In genomic region chr16:88549671-88550643, GRCh38 we compare ENCODE assay signal across 1 cellular context.
TF ChIP-seq lines count a peak whose summit lies in the region.

No MANE protein-coding gene starts in this region.

TF ChIP-seq in HepG2, 621 proteins besides CTCF, POLR2A, EP300 and RAD21 (continues in another document):
- TF ChIP-seq GATAD2A (CRISPR knock-in tag; IDR thresholded peaks at IDR 0.05) (peak; percentile 40; the same call in 1 of the 2 replicates), ZNF891 (CRISPR knock-in tag; IDR thresholded peaks at IDR 0.05) (no peak), ZNF543 (CRISPR knock-in tag; IDR thresholded peaks at IDR 0.05) (peak; percentile 99), RARA (CRISPR knock-in tag; IDR thresholded peaks at IDR 0.05) (peak; percentile 47; the same call in 1 of the 2 replicates), ZBTB1 (CRISPR knock-in tag; IDR thresholded peaks at IDR 0.05; ENCODE audit: borderline replicate concordance) (no peak), ZNF703 (CRISPR knock-in tag; IDR thresholded peaks at IDR 0.05; ENCODE audit: borderline replicate concordance) (no peak), MED1 (CRISPR knock-in tag; IDR thresholded peaks at IDR 0.05) (peak; percentile 37), ELF3 (CRISPR knock-in tag; IDR thresholded peaks at IDR 0.05) (peak; percentile 65; the same call in 1 of the 2 replicates), PRDM15 (CRISPR knock-in tag; IDR thresholded peaks at IDR 0.05) (peak; percentile 68; the same call in 1 of the 2 replicates), ZNF687 (CRISPR knock-in tag; IDR thresholded peaks at IDR 0.05) (peak; percentile 86), HMG20A (CRISPR knock-in tag; IDR thresholded peaks at IDR 0.05; ENCODE audit: borderline replicate concordance) (no peak), PATZ1 (CRISPR knock-in tag; IDR thresholded peaks at IDR 0.05) (peak; percentile 52), TEAD2 (CRISPR knock-in tag; IDR thresholded peaks at IDR 0.05) (no peak), ZMYM3 (CRISPR knock-in tag; IDR thresholded peaks at IDR 0.05) (peak; percentile 39; the same call in 1 of the 2 replicates), ZNF501 (CRISPR knock-in tag; IDR thresholded peaks at IDR 0.05) (peak; percentile 57; the same call in 1 of the 2 replicates), LCORL (IDR thresholded peaks at IDR 0.05) (no peak), LCORL (CRISPR knock-in tag; IDR thresholded peaks at IDR 0.05) (0 out of 2 replicates have a peak, but pooled peaks have one; percentile 41), ZNF747 (CRISPR knock-in tag; IDR thresholded peaks at IDR 0.05; ENCODE audit: borderline replicate concordance) (0 out of 2 replicates have a peak, but pooled peaks have one; percentile 34), ZBTB38 (CRISPR knock-in tag; IDR thresholded peaks at IDR 0.05) (peak; percentile 50; the same call in 1 of the 2 replicates), ZSCAN9 (CRISPR knock-in tag; IDR thresholded peaks at IDR 0.05; ENCODE audit: borderline replicate concordance) (no peak), SSRP1 (CRISPR knock-in tag; IDR thresholded peaks at IDR 0.05) (no peak), HIC2 (CRISPR knock-in tag; IDR thresholded peaks at IDR 0.05; ENCODE audit: low read depth) (peak; percentile 52; the same call in 1 of the 2 replicates), HIVEP1 (CRISPR knock-in tag; IDR thresholded peaks at IDR 0.05) (no peak), ZNF772 (CRISPR knock-in tag; IDR thresholded peaks at IDR 0.05) (no peak), ZNF790 (CRISPR knock-in tag; IDR thresholded peaks at IDR 0.05; ENCODE audit: borderline replicate concordance) (0 out of 2 replicates have a peak, but pooled peaks have one; percentile 7), RFXANK (CRISPR knock-in tag; IDR thresholded peaks at IDR 0.05) (no peak), KDM5A (IDR thresholded peaks at IDR 0.05; ENCODE audit: borderline replicate concordance, low read length) (no peak), IRF2 (CRISPR knock-in tag; IDR thresholded peaks at IDR 0.05) (peak; percentile 58; the same call in 1 of the 2 replicates), PCBP2 (optimal IDR thresholded peaks at IDR 0.05; ENCODE audit: low read depth, low read length, poor library complexity, severe bottlenecking) (no peak), ZNF563 (CRISPR knock-in tag; IDR thresholded peaks at IDR 0.05) (peak; percentile 33; the same call in 1 of the 2 replicates), AHDC1 (CRISPR knock-in tag; IDR thresholded peaks at IDR 0.05; ENCODE audit: borderline replicate concordance) (no peak)
- TF ChIP-seq, protein P1, sequence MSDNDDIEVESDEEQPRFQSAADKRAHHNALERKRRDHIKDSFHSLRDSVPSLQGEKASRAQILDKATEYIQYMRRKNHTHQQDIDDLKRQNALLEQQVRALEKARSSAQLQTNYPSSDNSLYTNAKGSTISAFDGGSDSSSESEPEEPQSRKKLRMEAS (IDR thresholded peaks at IDR 0.05) = peak; percentile 32; the same call in 1 of the 2 replicates
- TF ChIP-seq, protein P2, sequence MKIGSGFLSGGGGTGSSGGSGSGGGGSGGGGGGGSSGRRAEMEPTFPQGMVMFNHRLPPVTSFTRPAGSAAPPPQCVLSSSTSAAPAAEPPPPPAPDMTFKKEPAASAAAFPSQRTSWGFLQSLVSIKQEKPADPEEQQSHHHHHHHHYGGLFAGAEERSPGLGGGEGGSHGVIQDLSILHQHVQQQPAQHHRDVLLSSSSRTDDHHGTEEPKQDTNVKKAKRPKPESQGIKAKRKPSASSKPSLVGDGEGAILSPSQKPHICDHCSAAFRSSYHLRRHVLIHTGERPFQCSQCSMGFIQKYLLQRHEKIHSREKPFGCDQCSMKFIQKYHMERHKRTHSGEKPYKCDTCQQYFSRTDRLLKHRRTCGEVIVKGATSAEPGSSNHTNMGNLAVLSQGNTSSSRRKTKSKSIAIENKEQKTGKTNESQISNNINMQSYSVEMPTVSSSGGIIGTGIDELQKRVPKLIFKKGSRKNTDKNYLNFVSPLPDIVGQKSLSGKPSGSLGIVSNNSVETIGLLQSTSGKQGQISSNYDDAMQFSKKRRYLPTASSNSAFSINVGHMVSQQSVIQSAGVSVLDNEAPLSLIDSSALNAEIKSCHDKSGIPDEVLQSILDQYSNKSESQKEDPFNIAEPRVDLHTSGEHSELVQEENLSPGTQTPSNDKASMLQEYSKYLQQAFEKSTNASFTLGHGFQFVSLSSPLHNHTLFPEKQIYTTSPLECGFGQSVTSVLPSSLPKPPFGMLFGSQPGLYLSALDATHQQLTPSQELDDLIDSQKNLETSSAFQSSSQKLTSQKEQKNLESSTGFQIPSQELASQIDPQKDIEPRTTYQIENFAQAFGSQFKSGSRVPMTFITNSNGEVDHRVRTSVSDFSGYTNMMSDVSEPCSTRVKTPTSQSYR (CRISPR knock-in tag; IDR thresholded peaks at IDR 0.05; ENCODE audit: borderline replicate concordance) = no peak
- TF ChIP-seq, protein P3, sequence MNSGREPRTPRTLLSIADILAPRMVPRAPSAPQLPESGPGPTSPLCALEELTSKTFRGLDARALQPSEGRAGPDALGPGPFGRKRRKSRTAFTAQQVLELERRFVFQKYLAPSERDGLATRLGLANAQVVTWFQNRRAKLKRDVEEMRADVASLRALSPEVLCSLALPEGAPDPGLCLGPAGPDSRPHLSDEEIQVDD (CRISPR knock-in tag; IDR thresholded peaks at IDR 0.05; ENCODE audit: borderline replicate concordance) = 0 out of 2 replicates have a peak, but pooled peaks have one; percentile 14
- TF ChIP-seq, protein P4, sequence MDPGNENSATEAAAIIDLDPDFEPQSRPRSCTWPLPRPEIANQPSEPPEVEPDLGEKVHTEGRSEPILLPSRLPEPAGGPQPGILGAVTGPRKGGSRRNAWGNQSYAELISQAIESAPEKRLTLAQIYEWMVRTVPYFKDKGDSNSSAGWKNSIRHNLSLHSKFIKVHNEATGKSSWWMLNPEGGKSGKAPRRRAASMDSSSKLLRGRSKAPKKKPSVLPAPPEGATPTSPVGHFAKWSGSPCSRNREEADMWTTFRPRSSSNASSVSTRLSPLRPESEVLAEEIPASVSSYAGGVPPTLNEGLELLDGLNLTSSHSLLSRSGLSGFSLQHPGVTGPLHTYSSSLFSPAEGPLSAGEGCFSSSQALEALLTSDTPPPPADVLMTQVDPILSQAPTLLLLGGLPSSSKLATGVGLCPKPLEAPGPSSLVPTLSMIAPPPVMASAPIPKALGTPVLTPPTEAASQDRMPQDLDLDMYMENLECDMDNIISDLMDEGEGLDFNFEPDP (CRISPR knock-in tag; conservative IDR thresholded peaks at IDR 0.05) = no peak
